27 cellular contexts compared by ENCODE assay signal in genomic region chr17:56549501-56549900, GRCh38. TPM values are rescaled to one million over a fixed set of nuclear protein-coding genes. Genes with fewer than 3 reads are reported as not detected.
"Had no signal": no experiment of that assay in that cellular context is flagged by ENCODE, and none has a peak within 500 bp of the region (broad histone marks: within the 10 kb centered on the region; RNA-seq: fewer than 3 reads in every experiment).

No MANE protein-coding gene starts in this region.

- H2AFZ ChIP-seq: neural progenitor cell, parathyroid adenoma had no signal

- H3K36me3 Mint-ChIP-seq: neural progenitor cell; stimulated activated effector memory CD8-positive, alpha-beta T cell treated with anti-CD3 and anti-CD28 coated beads, Interleukin-12 subunit alpha, Interleukin-12 subunit beta, amount 100 ng/mL, for 72 hours had no signal

- H3K79me2 ChIP-seq: parathyroid adenoma had no signal

- H3K9ac ChIP-seq: neural progenitor cell, parathyroid adenoma had no signal

- H3K9me3 Mint-ChIP-seq: natural killer cell treated with Interleukin-12 subunit alpha and Interleukin-12 subunit beta and Interleukin-15 and Interleukin-18, amount 100 ng/mL, for 72 hours had no signal

- H3K4me3 ChIP-seq: neural progenitor cell, ovary, psoas muscle, right lobe of liver, sigmoid colon, stomach, thoracic aorta, thyroid gland, tibial nerve, upper lobe of left lung, vagina had no signal

- H3K27me3 ChIP-seq: neural progenitor cell, ovary, right lobe of liver, sigmoid colon, stomach, thyroid gland, tibial nerve, upper lobe of left lung, vagina had no signal

- H3K4me2 ChIP-seq: neural progenitor cell had no signal

- H3K9me3 ChIP-seq: ovary, right lobe of liver, thoracic aorta, thyroid gland, vagina had no signal

- H3K4me3 Mint-ChIP-seq: naive thymus-derived CD8-positive, alpha-beta T cell; natural killer cell treated with Interleukin-12 subunit alpha and Interleukin-12 subunit beta and Interleukin-15 and Interleukin-18, amount 100 ng/mL, for 72 hours; neural progenitor cell; stimulated activated effector memory CD8-positive, alpha-beta T cell treated with anti-CD3 and anti-CD28 coated beads, Interleukin-12 subunit alpha, Interleukin-12 subunit beta, amount 100 ng/mL, for 72 hours; stimulated activated naive B cell treated with anti-CD40 and anti-IgM and Interleukin-4, amounts not matched to agents 10 μg/mL and 1 μg/mL and 100 μg/mL, for 72 hours; stimulated activated naive CD8-positive, alpha-beta T cell treated with anti-CD3 and anti-CD28 coated beads, Interleukin-15, Interleukin-2, amounts not matched to agents 100 ng/mL and 50 ng/mL, for 24 hours had no signal

- H3K4me1 ChIP-seq: parathyroid adenoma, psoas muscle, right lobe of liver, sigmoid colon, stomach, thyroid gland, tibial nerve, upper lobe of left lung, vagina had no signal

- ATAC-seq: naive thymus-derived CD8-positive, alpha-beta T cell; natural killer cell treated with Interleukin-12 subunit alpha and Interleukin-12 subunit beta and Interleukin-15 and Interleukin-18, amount 100 ng/mL, for 72 hours; psoas muscle; right cardiac atrium; right lobe of liver; stimulated activated effector memory CD8-positive, alpha-beta T cell treated with anti-CD3 and anti-CD28 coated beads, Interleukin-12 subunit alpha, Interleukin-12 subunit beta, amount 100 ng/mL, for 72 hours; stimulated activated naive B cell treated with anti-CD40 and anti-IgM and Interleukin-4, amounts not matched to agents 10 μg/mL and 1 μg/mL and 100 μg/mL, for 72 hours had no signal

- H3K4me1 Mint-ChIP-seq: naive thymus-derived CD8-positive, alpha-beta T cell; stimulated activated effector memory CD8-positive, alpha-beta T cell treated with anti-CD3 and anti-CD28 coated beads, Interleukin-12 subunit alpha, Interleukin-12 subunit beta, amount 100 ng/mL, for 72 hours; stimulated activated naive B cell treated with anti-CD40 and anti-IgM and Interleukin-4, amounts not matched to agents 10 μg/mL and 1 μg/mL and 100 μg/mL, for 72 hours had no signal

- DNase-seq: naive thymus-derived CD8-positive, alpha-beta T cell; occipital lobe; ovary; posterior cingulate gyrus; psoas muscle; right cardiac atrium; right lobe of liver; sigmoid colon; stimulated activated CD4-positive, alpha-beta T cell treated with anti-CD3 and anti-CD28 coated beads, Interleukin-15, amount 100 ng/mL, for 24 hours; stimulated activated CD4-positive, alpha-beta T cell treated with anti-CD3 and anti-CD28 coated beads, Interleukin-2, amount 100 ng/mL, for 24 hours; stimulated activated CD4-positive, alpha-beta T cell treated with anti-CD3 and anti-CD28 coated beads, Interleukin-2, amount 100 ng/mL, for 48 hours; stimulated activated CD4-positive, alpha-beta T cell treated with anti-CD3 and anti-CD28 coated beads, Interleukin-4, amount 100 ng/mL, for 24 hours; stimulated activated naive B cell treated with anti-CD40 and anti-IgM and Interleukin-4, amounts not matched to agents 10 μg/mL and 1 μg/mL and 100 μg/mL, for 72 hours; stimulated activated naive CD4-positive, alpha-beta T cell treated with Interleukin-2 at 50 U/mL for 16 hours; stomach; thyroid gland; trophoblast cell; upper lobe of left lung had no signal

- H3K27ac Mint-ChIP-seq: naive thymus-derived CD8-positive, alpha-beta T cell; natural killer cell treated with Interleukin-12 subunit alpha and Interleukin-12 subunit beta and Interleukin-15 and Interleukin-18, amount 100 ng/mL, for 72 hours; neural progenitor cell; progenitor cell of endocrine pancreas; stimulated activated effector memory CD8-positive, alpha-beta T cell treated with anti-CD3 and anti-CD28 coated beads, Interleukin-12 subunit alpha, Interleukin-12 subunit beta, amount 100 ng/mL, for 72 hours; stimulated activated naive B cell treated with anti-CD40 and anti-IgM and Interleukin-4, amounts not matched to agents 10 μg/mL and 1 μg/mL and 100 μg/mL, for 72 hours; stimulated activated naive CD8-positive, alpha-beta T cell treated with anti-CD3 and anti-CD28 coated beads, Interleukin-15, Interleukin-2, amounts not matched to agents 100 ng/mL and 50 ng/mL, for 24 hours had no signal

- H3K36me3 ChIP-seq: neural progenitor cell, ovary, right lobe of liver, sigmoid colon, stomach, thoracic aorta, thyroid gland, tibial nerve, upper lobe of left lung, vagina had no signal

- H3K27ac ChIP-seq: neural progenitor cell, ovary, parathyroid adenoma, psoas muscle, right lobe of liver, sigmoid colon, stomach, thoracic aorta, thyroid gland, tibial nerve, upper lobe of left lung, vagina had no signal

RNA-seq across cellular contexts. Expression of gene NOG, which starts 44.0 kb away (rescaled TPM):
- total RNA-seq: natural killer cell treated with Interleukin-12 subunit alpha and Interleukin-12 subunit beta and Interleukin-15 and Interleukin-18, amount 100 ng/mL, for 72 hours had no signal
